ENCODE assay signal across 8 cellular contexts in the genomic region with DNA sequence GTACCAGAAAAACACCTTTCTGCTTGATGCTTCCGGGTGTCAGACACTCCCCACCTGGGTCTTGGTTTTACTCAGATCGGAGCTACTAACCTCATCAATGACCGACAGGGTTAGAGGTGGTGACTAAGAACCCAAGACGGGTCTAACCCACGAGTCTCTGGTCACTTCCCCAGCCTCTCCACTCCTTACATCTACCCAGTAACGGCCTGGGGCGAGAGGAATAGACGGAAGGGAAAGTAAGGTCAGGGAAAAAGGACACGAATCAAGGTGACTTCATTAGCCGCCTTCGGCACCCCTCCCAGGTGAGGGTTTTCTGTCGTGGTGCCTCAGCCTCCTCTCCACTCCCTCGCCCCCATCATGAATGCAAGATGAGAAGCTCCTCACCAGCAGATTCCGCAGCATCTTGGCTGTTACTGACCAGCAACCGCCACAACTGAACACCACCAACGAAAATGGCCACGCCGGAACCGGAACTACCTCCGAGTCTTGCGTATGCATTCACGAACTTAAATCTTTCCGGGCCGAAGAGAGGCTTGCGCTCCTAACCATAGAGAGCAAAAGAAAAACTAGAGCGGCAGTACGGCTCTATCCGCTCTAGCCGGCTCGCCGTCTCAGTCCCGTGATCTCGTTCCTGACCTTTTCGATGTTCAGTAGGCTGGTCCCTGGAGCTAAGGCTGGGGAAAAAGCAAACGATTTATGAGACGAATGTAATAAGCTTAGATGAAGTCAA.
DNase-seq lines count a peak whose midpoint lies in the region; ATAC-seq and TF ChIP-seq lines count a peak whose summit lies in the region.

A gene with protein sequence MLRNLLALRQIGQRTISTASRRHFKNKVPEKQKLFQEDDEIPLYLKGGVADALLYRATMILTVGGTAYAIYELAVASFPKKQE (minus strand): TSS at position 469 of the 730 bp plus-strand sequence. CDS start 67 bp downstream, at position 402.

- DNase-seq in AG09319 (ENCODE audit: extremely low read depth, low read depth) (peak; percentile 94), NCI-H446 treated with DMSO at 0.1 percent for 48 hours (lab: John Stamatoyannopoulos, UW) (peak; percentile 98), cerebellar cortex (ENCODE audit: low spot score) (peak; percentile 99), iris pigment epithelial cell (ENCODE audit: low read depth) (peak; percentile 98)
- peak; percentile 69 to 78 for DNase-seq in stimulated activated CD4-positive, alpha-beta T cell treated with anti-CD3 and anti-CD28 coated beads, Interleukin-12 subunit alpha, Interleukin-12 subunit beta, amount 100 ng/mL, for 24 hours (ENCODE audit: low read depth in 2 of 2)

- ATAC-seq in GM19035 (IDR thresholded peaks at IDR 0.05; ENCODE audit: unreplicated experiment) (peak; percentile 95), HG03354 (IDR thresholded peaks at IDR 0.05; ENCODE audit: poor library complexity, severe bottlenecking, unreplicated experiment) (peak; percentile 97)
- peak; percentile 98 for ATAC-seq in activated CD4-positive, CD25-positive, alpha-beta regulatory T cell treated with anti-CD3 and anti-CD28 coated beads, Interleukin-2, amount 50 U/mL, for 24 hours

- TF ChIP-seq CTCF in AG09319 (IDR thresholded peaks at IDR 0.05; ENCODE audit: low read depth, low read length), result no peak

Comparison
In these comparisons a context has a peak if more than half of its experiments do, and no peak if none do; other contexts are left out.
1. Peak in every context shown above with its lines: DNase-seq and ATAC-seq.